ENCODE assay signal across 10 cellular contexts in the genomic region with DNA sequence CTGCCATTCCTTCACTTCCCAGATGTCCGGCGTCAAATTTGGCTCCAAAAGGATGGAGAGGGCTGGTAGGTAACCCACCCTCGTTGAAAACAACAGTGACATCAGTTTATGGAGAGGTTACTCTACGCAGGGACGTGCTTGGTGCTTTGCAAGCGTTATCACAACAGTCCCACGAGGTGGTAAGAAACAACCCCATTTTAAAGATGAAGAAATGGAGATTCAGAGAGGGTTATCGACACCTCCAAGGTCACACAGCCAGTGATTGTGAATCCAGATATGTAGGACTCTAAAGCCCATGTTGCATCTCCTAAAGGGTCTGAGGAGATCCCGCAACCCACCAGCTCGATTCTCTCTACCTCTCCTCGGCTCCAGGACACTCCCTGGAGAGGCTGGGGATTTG. TPM values are rescaled to one million over a fixed set of nuclear protein-coding genes. Genes with fewer than 3 reads are reported as not detected.
DNase-seq lines count a peak whose midpoint lies in the region; ATAC-seq and TF ChIP-seq lines count a peak whose summit lies in the region.
"Had no signal": no experiment of that assay in that cellular context is flagged by ENCODE, and none has a peak within 500 bp of the region (broad histone marks: within the 10 kb centered on the region; RNA-seq: fewer than 3 reads in every experiment).

No MANE protein-coding gene starts in this region.

- POLR2A ChIA-PET in activated CD4-positive, alpha-beta T cell treated with anti-CD3 and anti-CD28 coated beads, Interleukin-2, amount 10 ng/mL, durations not matched to agents 7 days and 5 days (lab: Charles Lee), result no interaction called here

- ATAC-seq in stimulated activated naive B cell treated with anti-CD40 and anti-IgM and Interleukin-4, amounts not matched to agents 10 μg/mL and 1 μg/mL and 100 μg/mL, for 72 hours (replicated peaks), result peak; percentile 22 to 48
- no peak for ATAC-seq in HG03280 (IDR thresholded peaks at IDR 0.05; ENCODE audit: unreplicated experiment)

- CTCF ChIA-PET in activated CD4-positive, alpha-beta T cell treated with anti-CD3 and anti-CD28 coated beads, Interleukin-2, amount 10 ng/mL, durations not matched to agents 7 days and 5 days (lab: Charles Lee), result no interaction called here

- H3K4me3 Mint-ChIP-seq in activated CD4-positive, alpha-beta T cell treated with anti-CD3 and anti-CD28 coated beads, Interleukin-2, amount 10 ng/mL, durations not matched to agents 7 days and 5 days, result peak overlapping the region; percentile 88
- peak overlapping the region; percentile 90 to 91 for H3K4me3 Mint-ChIP-seq in stimulated activated naive B cell treated with anti-CD40 and anti-IgM and Interleukin-4, amounts not matched to agents 10 μg/mL and 1 μg/mL and 100 μg/mL, for 72 hours

- H3K27me3 Mint-ChIP-seq in activated CD4-positive, alpha-beta T cell treated with anti-CD3 and anti-CD28 coated beads, Interleukin-2, amount 10 ng/mL, durations not matched to agents 7 days and 5 days, result peaks cover 25% of the 10 kb centered on the region
- H3K27me3 Mint-ChIP-seq in stimulated activated naive B cell treated with anti-CD40 and anti-IgM and Interleukin-4, amounts not matched to agents 10 μg/mL and 1 μg/mL and 100 μg/mL, for 72 hours, result peaks cover 17 to 28% of the 10 kb centered on the region in 2 donors

- no peaks in the 10 kb centered on the region for H3K9me3 Mint-ChIP-seq in activated CD4-positive, alpha-beta T cell treated with anti-CD3 and anti-CD28 coated beads, Interleukin-2, amount 10 ng/mL, durations not matched to agents 7 days and 5 days
- no peaks in the 10 kb centered on the region for H3K9me3 Mint-ChIP-seq in stimulated activated naive B cell treated with anti-CD40 and anti-IgM and Interleukin-4, amounts not matched to agents 10 μg/mL and 1 μg/mL and 100 μg/mL, for 72 hours

- TF ChIP-seq CTCF in fibroblast of mammary gland (conservative IDR thresholded peaks at IDR 0.05; ENCODE audit: control insufficient read depth, insufficient read depth, low read depth, low read length), result no peak

- peaks cover 28% of the 10 kb centered on the region for H3K4me1 Mint-ChIP-seq in activated CD4-positive, alpha-beta T cell treated with anti-CD3 and anti-CD28 coated beads, Interleukin-2, amount 10 ng/mL, durations not matched to agents 7 days and 5 days
- peaks cover 17 to 26% of the 10 kb centered on the region in 2 donors for H3K4me1 Mint-ChIP-seq in stimulated activated naive B cell treated with anti-CD40 and anti-IgM and Interleukin-4, amounts not matched to agents 10 μg/mL and 1 μg/mL and 100 μg/mL, for 72 hours

- peak overlapping the region; percentile 29 for H3K4me3 ChIP-seq in fibroblast of mammary gland (ENCODE audit: control insufficient read depth, low read depth, low read length)

- no peaks in the 10 kb centered on the region for H3K36me3 Mint-ChIP-seq in activated CD4-positive, alpha-beta T cell treated with anti-CD3 and anti-CD28 coated beads, Interleukin-2, amount 10 ng/mL, durations not matched to agents 7 days and 5 days (ENCODE audit: low read depth)
- no peaks in the 10 kb centered on the region for H3K36me3 Mint-ChIP-seq in stimulated activated naive B cell treated with anti-CD40 and anti-IgM and Interleukin-4, amounts not matched to agents 10 μg/mL and 1 μg/mL and 100 μg/mL, for 72 hours

- H3K27ac Mint-ChIP-seq in activated CD4-positive, alpha-beta T cell treated with anti-CD3 and anti-CD28 coated beads, Interleukin-2, amount 10 ng/mL, durations not matched to agents 7 days and 5 days, result peak overlapping the region; percentile 90
- H3K27ac Mint-ChIP-seq in stimulated activated naive B cell treated with anti-CD40 and anti-IgM and Interleukin-4, amounts not matched to agents 10 μg/mL and 1 μg/mL and 100 μg/mL, for 72 hours, result peak overlapping the region; percentile 91

- DNase-seq in activated CD4-positive, alpha-beta T cell treated with anti-CD3 and anti-CD28 coated beads, Interleukin-2, amount 10 ng/mL, durations not matched to agents 7 days and 5 days, result peak; percentile 29
- no peak for DNase-seq in activated CD4-positive, alpha-beta T cell treated with anti-CD3 and anti-CD28 coated beads, Interleukin-2, amount 50 U/mL, for 4 hours
- DNase-seq in SW480 (ENCODE audit: low spot score) (peak; percentile 7), fibroblast of mammary gland (ENCODE audit: low read depth) (no peak), GOT3 (lab: John Stamatoyannopoulos, UW) (no peak), NCI-H1930 (lab: John Stamatoyannopoulos, UW) (no peak)
- no peak for DNase-seq in stimulated activated naive B cell treated with anti-CD40 and anti-IgM and Interleukin-4, amounts not matched to agents 10 μg/mL and 1 μg/mL and 100 μg/mL, for 72 hours

RNA-seq across cellular contexts. Expression of a gene that starts 0.8 kb away (rescaled TPM):
- total RNA-seq in activated CD4-positive, alpha-beta T cell treated with anti-CD3 and anti-CD28 coated beads, Interleukin-2, amount 10 ng/mL, durations not matched to agents 7 days and 5 days, result 10 to 100 TPM; 37.8 to 44.4 TPM

RNA-seq across cellular contexts. Expression of a gene that starts 36.4 kb away (rescaled TPM):
- not detected for total RNA-seq in activated CD4-positive, alpha-beta T cell treated with anti-CD3 and anti-CD28 coated beads, Interleukin-2, amount 10 ng/mL, durations not matched to agents 7 days and 5 days
- total RNA-seq: left cardiac atrium, thyroid gland had no signal

RNA-seq across cellular contexts. Expression of a gene that starts 40.3 kb away (rescaled TPM):
- total RNA-seq in activated CD4-positive, alpha-beta T cell treated with anti-CD3 and anti-CD28 coated beads, Interleukin-2, amount 10 ng/mL, durations not matched to agents 7 days and 5 days, result not detected

Comparison
In these comparisons a context has a peak if more than half of its experiments do, and no peak if none do; other contexts are left out.
1. DNase-seq: peak in activated CD4-positive, alpha-beta T cell treated with anti-CD3 and anti-CD28 coated beads, Interleukin-2, amount 10 ng/mL, durations not matched to agents 7 days and 5 days (single experiment) and SW480 (single experiment); none in activated CD4-positive, alpha-beta T cell treated with anti-CD3 and anti-CD28 coated beads, Interleukin-2, amount 50 U/mL, for 4 hours (0 of 2), fibroblast of mammary gland (single experiment), stimulated activated naive B cell treated with anti-CD40 and anti-IgM and Interleukin-4, amounts not matched to agents 10 μg/mL and 1 μg/mL and 100 μg/mL, for 72 hours (single experiment), GOT3 (single experiment) and NCI-H1930 (0 of 2).